ENCODE assay signal across 8 cellular contexts in the genomic region with DNA sequence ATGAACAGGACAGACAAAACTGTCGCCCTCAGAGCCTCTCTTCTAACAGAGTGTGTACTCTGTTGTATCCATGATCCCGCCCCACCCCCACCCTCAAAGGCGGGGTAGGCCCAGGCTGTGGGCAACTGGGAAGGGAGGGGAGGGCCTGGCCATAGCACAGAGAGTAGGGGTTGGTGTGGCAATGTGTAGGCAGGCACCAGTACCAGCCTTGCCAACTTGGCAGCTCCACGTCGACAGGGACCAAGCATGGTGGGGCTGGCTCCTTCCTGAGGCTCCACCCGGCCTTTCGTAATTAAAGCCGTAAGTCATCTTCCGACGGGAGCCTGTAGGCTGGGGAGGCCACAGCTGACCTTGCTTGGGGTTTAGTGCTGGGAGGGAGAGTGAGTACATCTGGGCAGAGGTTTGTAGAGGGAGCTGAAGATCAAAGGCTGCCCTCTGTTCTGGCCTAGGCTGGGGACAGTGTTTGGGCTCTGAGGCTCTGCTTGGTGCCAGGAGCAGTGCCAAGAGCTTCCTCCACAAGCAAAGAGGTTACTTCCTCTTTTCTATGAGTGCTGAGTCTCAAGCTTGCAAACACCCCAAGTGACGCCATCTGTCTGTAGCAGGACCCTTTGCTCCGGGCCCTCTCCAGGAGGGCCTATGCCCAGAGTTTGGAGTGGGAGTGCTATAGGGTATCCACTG.
DNase-seq lines count a peak whose midpoint lies in the region; ATAC-seq and TF ChIP-seq lines count a peak whose summit lies in the region.

No MANE protein-coding gene starts in this region.

- no peaks in the 10 kb centered on the region for H3K9me3 ChIP-seq in WERI-Rb-1 (ENCODE audit: severe bottlenecking)

- no peak for TF ChIP-seq CTCF in WERI-Rb-1 (IDR thresholded peaks at IDR 0.05; ENCODE audit: low read depth, low read length)

- H3K27ac ChIP-seq in WERI-Rb-1, result peak overlapping the region; percentile 74

- peaks cover 55% of the 10 kb centered on the region for H3K36me3 ChIP-seq in WERI-Rb-1

- DNase-seq in H4 (ENCODE audit: low spot score) (peak; percentile 38), WERI-Rb-1 (no peak), hippocampal formation (lab: John Stamatoyannopoulos, UW) (peak; percentile 65 to 69), stromal cell of bone marrow (ENCODE audit: low read depth) (peak; percentile 54), AG08396 (ENCODE audit: low spot score) (no peak)

- H3K27me3 ChIP-seq in WERI-Rb-1 (ENCODE audit: insufficient read depth, low read depth, severe bottlenecking), result no peaks in the 10 kb centered on the region

- no peak for ATAC-seq in HG02610 (IDR thresholded peaks at IDR 0.05; ENCODE audit: unreplicated experiment)
- no peak for ATAC-seq in GM18873 (IDR thresholded peaks at IDR 0.05; ENCODE audit: low FRiP score, unreplicated experiment)
- ATAC-seq in HG02970 (IDR thresholded peaks at IDR 0.05; ENCODE audit: low FRiP score, unreplicated experiment), result no peak

- no peak overlapping the region for H3K4me3 ChIP-seq in WERI-Rb-1 (ENCODE audit: low read depth, low read length)

Comparison
In these comparisons a context has a peak if more than half of its experiments do, and no peak if none do; other contexts are left out.
1. DNase-seq: peak in H4 (single experiment), hippocampal formation (2 of 2) and stromal cell of bone marrow (single experiment); none in WERI-Rb-1 (single experiment) and AG08396 (single experiment).